Comparison of ENCODE assay signal across 8 cellular contexts in genomic region chr1:223726380-223727001, GRCh38. TPM values are rescaled to one million over a fixed set of nuclear protein-coding genes. Genes with fewer than 3 reads are reported as not detected.
A peak's percentile ranks its signal among the peaks of the same experiment; 100 is the strongest.
DNase-seq lines count a peak whose midpoint lies in the region; ATAC-seq and TF ChIP-seq lines count a peak whose summit lies in the region.

No MANE protein-coding gene starts in this region.

- no peaks in the 10 kb centered on the region for H3K27me3 Mint-ChIP-seq in nephron (ENCODE audit: low read depth)

- DNase-seq in NCI-H69 (lab: John Stamatoyannopoulos, UW) (peak; percentile 69), epithelial cell of proximal tubule (ENCODE audit: low read depth) (peak; percentile 74), stromal cell of bone marrow (ENCODE audit: low read depth) (peak; percentile 96), NCI-H146 (lab: John Stamatoyannopoulos, UW) (no peak)
- DNase-seq in activated CD8-positive, alpha-beta memory T cell treated with anti-CD3 and anti-CD28 coated beads, Interleukin-2, amount 50 U/mL, for 48 hours, result peak; percentile 87

- peak; percentile 99 for ATAC-seq in GM18502 (IDR thresholded peaks at IDR 0.05; ENCODE audit: poor library complexity, unreplicated experiment)
- ATAC-seq in HG02759 (IDR thresholded peaks at IDR 0.05; ENCODE audit: unreplicated experiment), result peak; percentile 97

- peak overlapping the region; percentile 97 to 99 (median 98) for H3K27ac Mint-ChIP-seq in nephron

- TF ChIP-seq CTCF in epithelial cell of proximal tubule (conservative IDR thresholded peaks at IDR 0.05; ENCODE audit: low read depth, low read length) (no peak), nephron (IDR thresholded peaks at IDR 0.05; ENCODE audit: unreplicated experiment in 3 of 3) (no peak)

- no peak overlapping the region for H3K4me3 ChIP-seq in epithelial cell of proximal tubule (ENCODE audit: low read depth, low read length)

- H3K9me3 Mint-ChIP-seq in nephron, result no peaks in the 10 kb centered on the region

- H3K4me3 Mint-ChIP-seq in nephron, result peak overlapping the region; percentile 0 to 59 (median 45)

- H3K4me1 Mint-ChIP-seq in nephron, result peaks cover 54% of the 10 kb centered on the region

- H3K36me3 Mint-ChIP-seq in nephron (ENCODE audit: low read depth), result peaks cover 62% of the 10 kb centered on the region

RNA-seq across cellular contexts. Expression of gene CAPN2, which starts 14.2 kb away (rescaled TPM):
- 228 and 281 TPM in 2 replicates for total RNA-seq in epithelial cell of proximal tubule
